ENCODE assay signal across 19 cellular contexts in genomic region chr11:61618991-61619390, GRCh38. TPM values are rescaled to one million over a fixed set of nuclear protein-coding genes. Genes with fewer than 3 reads are reported as not detected.
A peak's percentile ranks its signal among the peaks of the same experiment; 100 is the strongest.
DNase-seq lines count a peak whose midpoint lies in the region; TF ChIP-seq lines count a peak whose summit lies in the region.
"Had no signal": no experiment of that assay in that cellular context is flagged by ENCODE, and none has a peak within 500 bp of the region (broad histone marks: within the 10 kb centered on the region; RNA-seq: fewer than 3 reads in every experiment).

No MANE protein-coding gene starts in this region.

- no peak overlapping the region for H4K8ac ChIP-seq in neuronal stem cell (ENCODE audit: low read depth, low read length)

- H2BK12ac ChIP-seq in neuronal stem cell (ENCODE audit: low read length): no peak overlapping the region

- H3K9ac ChIP-seq in neuronal stem cell (ENCODE audit: low read depth, low read length, poor library complexity): no peak overlapping the region

- no peak overlapping the region for H3K4ac ChIP-seq in neuronal stem cell (ENCODE audit: low read length)

- no peak overlapping the region for H2BK120ac ChIP-seq in neuronal stem cell (ENCODE audit: low read depth, low read length)

- H3K27me3 ChIP-seq in H7 (ENCODE audit: control insufficient read depth, insufficient read depth, low read length): no peaks in the 10 kb centered on the region
- H3K27me3 ChIP-seq in neuronal stem cell (ENCODE audit: control insufficient read depth in 3 of 3, insufficient read depth in 3 of 3, low read depth in 1 of 3, low read length in 3 of 3): peaks cover 0 to 14% (median 0%) of the 10 kb centered on the region in 3 experiments
- H3K27me3 ChIP-seq: MG63 had no signal

- TF ChIP-seq CTCF in chondrocyte (IDR thresholded peaks at IDR 0.05): no peak

- no peak overlapping the region for H3K14ac ChIP-seq in neuronal stem cell (ENCODE audit: low read length)

- H3K27ac Mint-ChIP-seq in chondrocyte (ENCODE audit: unreplicated experiment): peak overlapping the region; percentile 27

- H3K4me1 ChIP-seq in neuronal stem cell (ENCODE audit: control insufficient read depth in 2 of 2, insufficient read depth in 1 of 2, low read depth in 1 of 2, low read length in 2 of 2): peaks cover 0 to 2% of the 10 kb centered on the region in 2 donors

- no peak overlapping the region for H4K91ac ChIP-seq in neuronal stem cell (ENCODE audit: low read depth, low read length, poor library complexity)

- H3K4me1 Mint-ChIP-seq in chondrocyte (ENCODE audit: low read depth): peaks cover 37% of the 10 kb centered on the region

- H3K4me3 ChIP-seq in H7 (ENCODE audit: insufficient read depth, low read depth, low read length) (no peak overlapping the region), neuronal stem cell (ENCODE audit: low read length in 2 of 2) (no peak overlapping the region)
- H3K4me3 ChIP-seq: MG63 had no signal

- H3K79me1 ChIP-seq in neuronal stem cell (ENCODE audit: low read depth, low read length): no peaks in the 10 kb centered on the region

- no peaks in the 10 kb centered on the region for H3K9me3 ChIP-seq in neuronal stem cell (replicated peaks in 1 of 2; ENCODE audit: control insufficient read depth in 2 of 2, insufficient read depth in 1 of 2, low read depth in 1 of 2, low read length in 2 of 2)
- H3K9me3 ChIP-seq: MG63 had no signal

- no peak overlapping the region for H2AK5ac ChIP-seq in neuronal stem cell (ENCODE audit: low read depth, low read length)

- WGBS in neuronal stem cell (ENCODE audit: extremely low coverage in 2 of 2, insufficient read length in 2 of 2, insufficient replicate concordance in 1 of 2), 2 donors: no CpG with 5 or more reads among the region's 5 CpGs

- H3K4me2 ChIP-seq in neuronal stem cell (ENCODE audit: insufficient read depth, low read length, poor library complexity, severe bottlenecking): no peak overlapping the region

- H2BK15ac ChIP-seq in neuronal stem cell (ENCODE audit: low read length): no peak overlapping the region

- H3K4me3 Mint-ChIP-seq in chondrocyte (ENCODE audit: unreplicated experiment): no peak overlapping the region

- H3K27me3 Mint-ChIP-seq in chondrocyte (ENCODE audit: low read depth): no peaks in the 10 kb centered on the region

- DNase-seq in H7 (peak; percentile 75), NCI-H2227 (lab: John Stamatoyannopoulos, UW; ENCODE audit: unreplicated experiment) (peak; percentile 57), chondrocyte (ENCODE audit: low spot score) (no peak), neuronal stem cell (ENCODE audit: low spot score) (no peak), dermis blood vessel endothelial cell (no peak), HPDE6-E6E7 (ENCODE audit: extremely low spot score) (no peak), DMS114 treated with DMSO at 0.1 percent for 48 hours (lab: John Stamatoyannopoulos, UW; ENCODE audit: unreplicated experiment) (no peak)
- DNase-seq: ACHN; C1 segment of cervical spinal cord; DMS79 treated with DMSO at 0.1 percent for 48 hours; HCEC 1CT; Kasumi-1; MG63; NCI-H1048; NCI-H187 treated with DMSO at 0.1 percent for 48 hours; NCI-H345; NCI-H526; NK-92 treated with Interleukin-12 subunit alpha and Interleukin-12 subunit beta, amount 100 ng/mL, for 24 hours; Right ventricle myocardium superior had no signal

- no peak overlapping the region for H3K27ac ChIP-seq in neuronal stem cell (replicated peaks; ENCODE audit: low read length)

- H3K36me3 ChIP-seq in H7 (replicated peaks; ENCODE audit: control insufficient read depth, insufficient read depth, low read length) (no peaks in the 10 kb centered on the region), neuronal stem cell (replicated peaks in 1 of 2; ENCODE audit: control insufficient read depth in 2 of 2, insufficient read depth in 2 of 2, low read length in 2 of 2) (no peaks in the 10 kb centered on the region)
- H3K36me3 ChIP-seq: MG63 had no signal

- no peak overlapping the region for H3K23ac ChIP-seq in neuronal stem cell (ENCODE audit: low read depth, low read length, poor library complexity)

- no peak overlapping the region for H2BK5ac ChIP-seq in neuronal stem cell (ENCODE audit: low read length)

- H3K9me3 Mint-ChIP-seq in chondrocyte (ENCODE audit: low read depth): no peaks in the 10 kb centered on the region

- H3K18ac ChIP-seq in neuronal stem cell (ENCODE audit: low read length): peak overlapping the region; percentile 9

- peak overlapping the region; percentile 31 for H2AFZ ChIP-seq in neuronal stem cell (ENCODE audit: low read length)

- H3K36me3 Mint-ChIP-seq in chondrocyte (ENCODE audit: low read depth): no peaks in the 10 kb centered on the region

RNA-seq across cellular contexts. Expression of gene SYT7, which starts 38.1 kb away (rescaled TPM):
- total RNA-seq in H7 (2014; rRNA removed; shearing (Covaris generic)): 3.6 and 4.8 TPM in 2 replicates
- 0.92 to 2.0 TPM (median 1.5 TPM) in 3 replicates for total RNA-seq in chondrocyte
- polyA plus RNA-seq in neuronal stem cell (2013, experiment 1 of 2): 2.5 TPM
- 2.3 TPM for polyA plus RNA-seq in neuronal stem cell (2013, experiment 2 of 2)
- 0.51 and 3.0 TPM in 2 replicates for total RNA-seq in dermis blood vessel endothelial cell

Comparison
In these comparisons a context has a peak if more than half of its experiments do, and no peak if none do; other contexts are left out.
1. DNase-seq: peak in H7 (single experiment) and NCI-H2227 (single experiment); none in chondrocyte (single experiment), neuronal stem cell (single experiment), dermis blood vessel endothelial cell (single experiment), HPDE6-E6E7 (single experiment) and DMS114 treated with DMSO at 0.1 percent for 48 hours (single experiment).